In the genomic region with DNA sequence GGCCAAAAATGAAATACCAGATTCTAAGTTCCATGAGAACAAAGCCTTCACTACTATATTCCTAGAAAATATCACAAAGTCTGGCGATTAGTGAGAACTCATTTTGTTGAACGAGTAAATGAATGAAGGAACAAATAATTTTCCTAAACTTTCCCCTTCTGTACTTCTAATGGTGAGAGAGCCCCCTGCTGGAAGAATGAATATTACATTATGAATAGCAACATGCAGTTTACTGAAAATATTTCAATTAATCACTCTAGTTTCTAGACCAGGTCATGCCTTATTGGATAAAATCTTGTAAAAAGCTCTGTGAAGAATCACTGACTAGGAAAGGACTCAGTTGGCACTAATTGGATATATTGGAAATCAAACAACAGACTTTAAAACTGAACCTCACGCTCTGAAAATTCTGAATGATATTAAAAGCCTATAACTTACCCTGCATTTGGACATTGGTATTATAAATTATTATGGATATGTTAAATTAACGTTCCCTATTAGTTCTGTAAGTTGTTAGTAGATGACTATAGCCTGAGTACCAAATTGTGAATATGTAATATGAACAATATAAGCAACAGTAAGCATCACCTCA, we compare ENCODE assay signal across 8 cellular contexts. TPM values are rescaled to one million over a fixed set of nuclear protein-coding genes. Genes with fewer than 3 reads are reported as not detected.
DNase-seq lines count a peak whose midpoint lies in the region; ATAC-seq, FAIRE-seq and TF ChIP-seq lines count a peak whose summit lies in the region.

No MANE protein-coding gene starts in this region.

- TF ChIP-seq CTCF in AG10803 (conservative IDR thresholded peaks at IDR 0.05; ENCODE audit: low read length) = peak; percentile 73
- peak in 1 of 2 experiments; percentile 87 for TF ChIP-seq CTCF in GM23338 (conservative IDR thresholded peaks at IDR 0.05; ENCODE audit: low read depth in 2 of 2)
- TF ChIP-seq CTCF in GM12878 (IDR thresholded peaks at IDR 0.05 in 2 of 3, conservative IDR thresholded peaks at IDR 0.05 in 1 of 3; ENCODE audit: control insufficient read depth in 2 of 3, extremely low read depth in 1 of 3, insufficient read depth in 1 of 3, low read depth in 3 of 3, low read length in 3 of 3) = peak; percentile 43 to 69 (median 46); a peak in 5 of 6 replicates
- peak; percentile 42 for TF ChIP-seq CTCF in kidney epithelial cell (IDR thresholded peaks at IDR 0.05; ENCODE audit: insufficient read depth, low read length, poor library complexity, severe bottlenecking)
- TF ChIP-seq CTCF in upper lobe of right lung (IDR thresholded peaks at IDR 0.05) = peak; percentile 80

- no peaks in the 10 kb centered on the region for H3K27me3 Mint-ChIP-seq in GM23338 (ENCODE audit: insufficient read depth, low read depth, poor library complexity)

- H3K9ac ChIP-seq in GM12878 (ENCODE audit: control insufficient read depth, insufficient read depth, low read length) = no peak overlapping the region

- H3K9me3 ChIP-seq in GM12878 (replicated peaks; ENCODE audit: control insufficient read depth, insufficient read depth, low read length) (no peaks in the 10 kb centered on the region), upper lobe of right lung (no peaks in the 10 kb centered on the region)

- H3K4me2 ChIP-seq in GM23338 (no peak overlapping the region), GM12878 (ENCODE audit: control insufficient read depth, insufficient read depth) (no peak overlapping the region)

- H4K20me1 ChIP-seq in GM23338 (replicated peaks; ENCODE audit: insufficient read depth) = no peaks in the 10 kb centered on the region
- no peaks in the 10 kb centered on the region for H4K20me1 ChIP-seq in GM12878 (ENCODE audit: control insufficient read depth, insufficient read depth)

- CTCF ChIA-PET in GM12878 (lab: Yijun Ruan, JAX) = interaction anchor here (0.6 to 4.9 kb wide), 17 partner anchors 10 to 1798 kb away, joined by 3 to 81 read pairs (median 5); a partner anchor contains a TSS

- H3K9me2 ChIP-seq in GM23338 (ENCODE audit: insufficient read depth) = no peaks in the 10 kb centered on the region

- H3K27ac ChIP-seq in GM23338 (ENCODE audit: low read depth) (no peak overlapping the region), GM12878 (ENCODE audit: control insufficient read depth, insufficient read depth) (no peak overlapping the region), upper lobe of right lung (no peak overlapping the region)

- H3K79me2 ChIP-seq in GM23338 (replicated peaks; ENCODE audit: insufficient read depth) (no peaks in the 10 kb centered on the region), GM12878 (ENCODE audit: control insufficient read depth, insufficient read depth, low read length) (no peaks in the 10 kb centered on the region)

- no TSS peak for BruUV-seq in GM12878 (replicated peaks; lab: Mats Ljungman, UMichigan)

- H3K4me1 Mint-ChIP-seq in GM23338 = no peaks in the 10 kb centered on the region

- intact Hi-C loops in GM12878 (cut with micrococcal nuclease; ENCODE audit: unreplicated experiment) (loop anchor here (1.0 to 5.0 kb wide), 3 partner anchors 37 to 337 kb away; no protein-coding TSS in a partner anchor), upper lobe of right lung (cut with DNase I) (loop anchor here (10.0 kb wide), 1 partner anchor 205 kb away; no protein-coding TSS in a partner anchor)

- POLR2A ChIA-PET in GM12878 (lab: Charles Lee) = no interaction called here

- RAD21 ChIA-PET in GM12878 (lab: Charles Lee; ENCODE audit: unreplicated experiment) = interaction anchor here (0.6 to 3.1 kb wide), 5 partner anchors 89 to 219 kb away, joined by 3 to 12 read pairs (median 4); no protein-coding TSS in a partner anchor

- no peak overlapping the region for H3K4me3 Mint-ChIP-seq in GM23338

- DNase-seq in AG10803 (ENCODE audit: low read depth) (peak; percentile 46), GM23338 (ENCODE audit: low spot score) (peak; percentile 82), NCI-H2227 (lab: John Stamatoyannopoulos, UW; ENCODE audit: unreplicated experiment) (peak; percentile 70), GM12878 (ENCODE audit: low read depth, low spot score) (no peak), kidney epithelial cell (ENCODE audit: low read depth) (no peak), upper lobe of right lung (no peak)

- peaks cover 3% of the 10 kb centered on the region; the same call in 1 of the 3 replicates for H3K9me3 Mint-ChIP-seq in GM23338

- H3K27me3 ChIP-seq in GM23338 (ENCODE audit: insufficient read depth) (no peaks in the 10 kb centered on the region), GM12878 (replicated peaks in 1 of 2; ENCODE audit: control insufficient read depth in 2 of 2, insufficient read depth in 2 of 2, low read length in 1 of 2) (no peaks in the 10 kb centered on the region), kidney epithelial cell (ENCODE audit: control insufficient read depth, insufficient read depth, low read length) (no peaks in the 10 kb centered on the region), upper lobe of right lung (no peaks in the 10 kb centered on the region)

- H3F3A ChIP-seq in GM23338 (replicated peaks; ENCODE audit: low read depth) = no peaks in the 10 kb centered on the region

- no peak for TF ChIP-seq EP300 in GM12878 (IDR thresholded peaks at IDR 0.05; ENCODE audit: borderline replicate concordance in 1 of 2, control insufficient read depth in 1 of 2, low read depth in 2 of 2, low read length in 2 of 2)

- no peak for TF ChIP-seq POLR2A in GM12878 (IDR thresholded peaks at IDR 0.05; ENCODE audit: low read depth, low read length)

- peak; percentile 93 for TF ChIP-seq RAD21 in GM12878 (IDR thresholded peaks at IDR 0.05; ENCODE audit: insufficient read depth, low read depth, low read length)

- H3K27ac Mint-ChIP-seq in GM23338 = no peak overlapping the region

- H3K36me3 ChIP-seq in GM23338 (ENCODE audit: insufficient read depth) (no peaks in the 10 kb centered on the region), GM12878 (ENCODE audit: control insufficient read depth in 2 of 2, insufficient read depth in 2 of 2, low read length in 1 of 2) (no peaks in the 10 kb centered on the region), kidney epithelial cell (ENCODE audit: control insufficient read depth, insufficient read depth, low read length) (no peaks in the 10 kb centered on the region), upper lobe of right lung (no peaks in the 10 kb centered on the region)

- H3K4me3 ChIP-seq in AG10803 (ENCODE audit: low read length) (no peak overlapping the region), GM23338 (no peak overlapping the region), GM12878 (no peak overlapping the region), kidney epithelial cell (ENCODE audit: low read depth, low read length) (no peak overlapping the region), upper lobe of right lung (no peak overlapping the region)

- SMC1A ChIA-PET in GM12878 (lab: Charles Lee; ENCODE audit: uncharacterized antibody, unreplicated experiment) = interaction anchor here (0.6 to 3.2 kb wide), 7 partner anchors 48 to 337 kb away, joined by 3 to 15 read pairs (median 4); no protein-coding TSS in a partner anchor

- in situ Hi-C loops in GM12878 (cut with MboI) = loop anchor here (5.0 kb wide), 1 partner anchor 207 kb away; no protein-coding TSS in a partner anchor

- H3K4me1 ChIP-seq in GM23338 (ENCODE audit: insufficient read depth) (no peaks in the 10 kb centered on the region), GM12878 (ENCODE audit: control insufficient read depth, insufficient read depth, low read length) (no peaks in the 10 kb centered on the region), upper lobe of right lung (no peaks in the 10 kb centered on the region)

- WGBS in GM12878 (ENCODE audit: insufficient coverage, insufficient replicate concordance, low lambda C conversion rate, missing lambda C conversion rate) = 25% methylated on average over 4 of the region's 4 CpGs

- ATAC-seq in GM23338 (no peak), GM12878 (peak; percentile 71), upper lobe of right lung (peak; percentile 65), GM21390 (IDR thresholded peaks at IDR 0.05; ENCODE audit: unreplicated experiment) (no peak), GM18519 (IDR thresholded peaks at IDR 0.05; ENCODE audit: low FRiP score, unreplicated experiment) (no peak)

- no peaks in the 10 kb centered on the region for H3K36me3 Mint-ChIP-seq in GM23338 (ENCODE audit: low read depth)

- FAIRE-seq in GM12878 (lab: Jason Lieb, UNC) = peak; percentile 73

- no peak overlapping the region for H2AFZ ChIP-seq in GM23338
- H2AFZ ChIP-seq in GM12878 (ENCODE audit: control insufficient read depth, low read depth, low read length) = no peak overlapping the region

TF ChIP-seq in GM23338, 12 proteins besides CTCF, POLR2A, EP300 and RAD21 (continues in another document):
- no peak for TF ChIP-seq NANOG (IDR thresholded peaks at IDR 0.05; ENCODE audit: borderline replicate concordance)
- TF ChIP-seq POLR2AphosphoS5 (IDR thresholded peaks at IDR 0.05; ENCODE audit: low read depth) = no peak
- no peak for TF ChIP-seq CREB1 (CRISPR knock-in tag; IDR thresholded peaks at IDR 0.05; ENCODE audit: low read depth)

TF ChIP-seq in GM12878, 131 proteins besides CTCF, POLR2A, EP300 and RAD21 (continues in another document):
- peak; percentile 97 for TF ChIP-seq ZNF24 (IDR thresholded peaks at IDR 0.05)

RNA-seq across cellular contexts. Expression of a gene that starts 32.4 kb away (rescaled TPM):
- 90.3 and 100 TPM in 2 replicates for total RNA-seq in GM23338 (2014; rRNA removed; shearing (Covaris generic))
- polyA plus RNA-seq in GM23338 (2016; fragmentation: Nextera tagmentation; extraction: Ambion mirVana) = 83.7 and 87.7 TPM in 2 replicates
- total RNA-seq in GM12878 (2013; cell fraction: nucleolus; rRNA removed) = 36.3 and 40.3 TPM in 2 replicates
- total RNA-seq in GM12878 (2014; rRNA removed) = 108 and 112 TPM in 2 replicates
- 84.1 and 84.5 TPM in 2 replicates for total RNA-seq in GM12878 (2014; rRNA removed; fragmentation: Illumina TruSeq; extraction: Trizol)
- total RNA-seq in GM12878 (2021) = 143 and 144 TPM in 2 replicates
- 39.8 TPM for polyA plus RNA-seq in GM12878 (2011; ENCODE audit: low read depth)
- polyA plus RNA-seq in GM12878 (2011; rRNA removed) = 146 and 178 TPM in 2 replicates
- polyA plus RNA-seq in GM12878 (2011; cell fraction: cytosol; rRNA removed) = 72.4 and 80.3 TPM in 2 replicates
- polyA plus RNA-seq in GM12878 (2011; cell fraction: nucleus; rRNA removed) = 42.1 and 48.1 TPM in 2 replicates
- 82.0 and 94.0 TPM in 2 replicates for polyA plus RNA-seq in GM12878 (2012)
- 129 and 156 TPM in 2 replicates for polyA plus RNA-seq in GM12878 (2014; fragmentation: Illumina TruSeq; extraction: Trizol)
- 10 to 100 TPM; 38.7 to 48.5 TPM for polyA plus RNA-seq in GM12878 (2014; fragmentation: Nextera tagmentation; extraction: Ambion mirVana)
- polyA plus RNA-seq in GM12878 (2014; rRNA removed) = 80.1 and 82.2 TPM in 2 replicates
- polyA plus RNA-seq in GM12878 (2016; fragmentation: Nextera tagmentation; extraction: Ambion mirVana) = 10 to 100 TPM; 63.8 to 86.4 TPM
- 109 and 126 TPM in 2 replicates for polyA minus RNA-seq in GM12878 (2011; rRNA and poly(A)+ RNA removed)
- polyA minus RNA-seq in GM12878 (2011; cell fraction: cytosol; rRNA and poly(A)+ RNA removed) = 75.0 and 78.2 TPM in 2 replicates
- polyA minus RNA-seq in GM12878 (2011; cell fraction: nucleus; rRNA and poly(A)+ RNA removed) = 65.8 and 139 TPM in 2 replicates
- total RNA-seq in kidney epithelial cell = 124 and 128 TPM in 2 replicates
- 130 TPM for total RNA-seq in upper lobe of right lung

Comparison
In these comparisons a context has a peak if more than half of its experiments do, and no peak if none do; other contexts are left out.
1. DNase-seq: peak in AG10803 (single experiment), GM23338 (single experiment) and NCI-H2227 (single experiment); none in GM12878 (single experiment), kidney epithelial cell (single experiment) and upper lobe of right lung (single experiment).
2. ATAC-seq: peak in GM12878 (single experiment) and upper lobe of right lung (single experiment); none in GM23338 (single experiment), GM21390 (single experiment) and GM18519 (single experiment).